ENCODE assay signal across 18 cellular contexts in the genomic region with DNA sequence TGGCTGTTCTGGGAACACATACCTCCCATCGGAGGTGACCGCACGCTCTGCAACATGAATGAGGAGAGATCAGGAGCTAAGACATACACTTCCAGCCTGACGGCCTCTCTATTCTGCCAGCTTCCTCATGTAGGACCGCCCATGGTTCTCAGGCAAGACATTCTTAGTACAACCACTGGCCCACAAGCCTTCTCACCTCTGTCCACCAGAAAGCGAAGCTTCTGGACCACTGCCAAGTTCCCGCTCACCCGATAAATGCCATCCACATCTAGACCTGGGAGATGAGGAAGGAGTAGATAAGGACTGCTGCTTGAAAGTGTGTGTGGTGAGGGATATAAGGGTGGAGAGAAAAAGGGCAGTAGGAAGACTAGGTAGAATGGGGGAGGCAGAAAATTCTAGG. TPM values are rescaled to one million over a fixed set of nuclear protein-coding genes. Genes with fewer than 3 reads are reported as not detected.
DNase-seq lines count a peak whose midpoint lies in the region; ATAC-seq lines count a peak whose summit lies in the region.
"Had no signal": no experiment of that assay in that cellular context is flagged by ENCODE, and none has a peak within 500 bp of the region (broad histone marks: within the 10 kb centered on the region; RNA-seq: fewer than 3 reads in every experiment).

No MANE protein-coding gene starts in this region.

- DNase-seq in NCI-H1105 treated with DMSO at 0.1 percent for 48 hours (lab: John Stamatoyannopoulos, UW) (peak; percentile 20), NCI-H1105 (lab: John Stamatoyannopoulos, UW) (no peak), naive B cell (no peak), NCI-H146 (lab: John Stamatoyannopoulos, UW) (no peak), NAMALWA (ENCODE audit: low spot score) (no peak), NCI-H1092 treated with DMSO at 0.1 percent for 48 hours (lab: John Stamatoyannopoulos, UW) (no peak)
- DNase-seq in CD4-positive, alpha-beta memory T cell, result no peak
- DNase-seq: dermis blood vessel endothelial cell, MV-4-11, SJCRH30 had no signal

- POLR2A ChIA-PET in CD4-positive, alpha-beta memory T cell (lab: Charles Lee; ENCODE audit: partially characterized antibody), result interaction anchor here (1.3 to 10.2 kb wide), 4 partner anchors 12 to 267 kb away, joined by 3 to 225 read pairs (median 78); a partner anchor contains a TSS

- H3K27me3 Mint-ChIP-seq in CD4-positive, alpha-beta memory T cell, result no peaks in the 10 kb centered on the region
- no peaks in the 10 kb centered on the region for H3K27me3 Mint-ChIP-seq in activated T-helper 17 cell treated with anti-CD3 and anti-CD28 coated beads, Interleukin-2, amount 50 U/mL, for 72 hours
- H3K27me3 Mint-ChIP-seq in naive B cell, result no peaks in the 10 kb centered on the region

- no peaks in the 10 kb centered on the region for H3K9me3 ChIP-seq in CD4-positive, alpha-beta memory T cell (ENCODE audit: control insufficient read depth in 1 of 2, low read length in 2 of 2)
- H3K9me3 ChIP-seq: SJCRH30 had no signal

- H3K9me3 Mint-ChIP-seq in CD4-positive, alpha-beta memory T cell, result peaks cover 0 to 3% (median 0%) of the 10 kb centered on the region in 8 donors
- H3K9me3 Mint-ChIP-seq in activated T-helper 17 cell treated with anti-CD3 and anti-CD28 coated beads, Interleukin-2, amount 50 U/mL, for 72 hours, result no peaks in the 10 kb centered on the region
- H3K9me3 Mint-ChIP-seq in naive B cell, result no peaks in the 10 kb centered on the region

- ATAC-seq in activated T-helper 17 cell treated with anti-CD3 and anti-CD28 coated beads, Interleukin-2, amount 50 U/mL, for 72 hours (replicated peaks), result no peak
- no peak for ATAC-seq in naive B cell (ENCODE audit: low read depth in 2 of 2)
- ATAC-seq: HCT116 had no signal

- no peaks in the 10 kb centered on the region for H3K27me3 ChIP-seq in CD4-positive, alpha-beta memory T cell (ENCODE audit: insufficient read depth, low read length)
- H3K27me3 ChIP-seq: SJCRH30 had no signal

- H3K4me3 Mint-ChIP-seq in CD4-positive, alpha-beta memory T cell, result peak overlapping the region; percentile 71 to 85 (median 79)
- H3K4me3 Mint-ChIP-seq in activated T-helper 17 cell treated with anti-CD3 and anti-CD28 coated beads, Interleukin-2, amount 50 U/mL, for 72 hours, result peak overlapping the region; percentile 65
- H3K4me3 Mint-ChIP-seq in naive B cell, result peak overlapping the region; percentile 53 to 84 (median 69)

- H3K36me3 Mint-ChIP-seq in CD4-positive, alpha-beta memory T cell, result peaks cover 42 to 70% of the 10 kb centered on the region in 2 donors
- H3K36me3 Mint-ChIP-seq in activated T-helper 17 cell treated with anti-CD3 and anti-CD28 coated beads, Interleukin-2, amount 50 U/mL, for 72 hours (ENCODE audit: low read depth), result peaks cover 94% of the 10 kb centered on the region
- peaks cover 7 to 21% of the 10 kb centered on the region in 2 donors for H3K36me3 Mint-ChIP-seq in naive B cell

- no peak overlapping the region for H3K27ac ChIP-seq in CD4-positive, alpha-beta memory T cell (ENCODE audit: low read depth, low read length)
- H3K27ac ChIP-seq: 22Rv1, hepatocyte, SJCRH30 had no signal

- peaks cover 54% of the 10 kb centered on the region for H3K36me3 ChIP-seq in CD4-positive, alpha-beta memory T cell (ENCODE audit: insufficient read depth, low read length)

- no peak overlapping the region for H3K4me3 ChIP-seq in CD4-positive, alpha-beta memory T cell (ENCODE audit: low read length in 2 of 2)
- H3K4me3 ChIP-seq: SJCRH30 had no signal

- peak overlapping the region; percentile 60 to 94 (median 82) for H3K27ac Mint-ChIP-seq in CD4-positive, alpha-beta memory T cell
- peak overlapping the region; percentile 63 for H3K27ac Mint-ChIP-seq in activated T-helper 17 cell treated with anti-CD3 and anti-CD28 coated beads, Interleukin-2, amount 50 U/mL, for 72 hours
- H3K27ac Mint-ChIP-seq in naive B cell, result peak overlapping the region; percentile 63 to 87 (median 76)

- intact Hi-C loops in CD4-positive, alpha-beta memory T cell (cut with micrococcal nuclease), result no loop called here

- H3K4me1 ChIP-seq in CD4-positive, alpha-beta memory T cell (ENCODE audit: insufficient read depth, low read length), result peaks cover 64% of the 10 kb centered on the region

- H3K4me1 Mint-ChIP-seq in CD4-positive, alpha-beta memory T cell, result peaks cover 37 to 70% (median 53%) of the 10 kb centered on the region in 4 donors
- H3K4me1 Mint-ChIP-seq in activated T-helper 17 cell treated with anti-CD3 and anti-CD28 coated beads, Interleukin-2, amount 50 U/mL, for 72 hours, result peaks cover 28% of the 10 kb centered on the region
- peaks cover 65 to 80% (median 73%) of the 10 kb centered on the region in 3 donors for H3K4me1 Mint-ChIP-seq in naive B cell

- CTCF ChIA-PET in CD4-positive, alpha-beta memory T cell (lab: Charles Lee; ENCODE audit: partially characterized antibody), result interaction anchor here (1.3 to 10.7 kb wide), 5 partner anchors 10 to 29 kb away, joined by 3 to 204 read pairs (median 29); a partner anchor contains a TSS

RNA-seq across cellular contexts. Expression of a gene that starts 5.2 kb away (rescaled TPM):
- total RNA-seq in CD4-positive, alpha-beta memory T cell, result 100 to 1,000 TPM; 266 to 278 TPM
- 100 to 1,000 TPM; 206 to 216 TPM for polyA plus RNA-seq in CD4-positive, alpha-beta memory T cell
- 100 to 1,000 TPM; 131 to 225 TPM for total RNA-seq in activated T-helper 17 cell treated with anti-CD3 and anti-CD28 coated beads, Interleukin-2, amount 50 U/mL, for 72 hours
- polyA plus RNA-seq in naive B cell (ENCODE audit: low read depth in 6 of 6), result 100 to 1,000 TPM; 152 to 231 (median 164) TPM
- total RNA-seq: dermis blood vessel endothelial cell had no signal

RNA-seq across cellular contexts. Expression of a gene that starts 13.4 kb away (rescaled TPM):
- total RNA-seq in CD4-positive, alpha-beta memory T cell, result 100 to 1,000 TPM; 224 to 242 TPM
- polyA plus RNA-seq in CD4-positive, alpha-beta memory T cell, result 100 to 1,000 TPM in 1 of 2 donors, 10 to 100 TPM in 1; 84.8 to 114 TPM
- 100 to 1,000 TPM; 130 to 243 TPM for total RNA-seq in activated T-helper 17 cell treated with anti-CD3 and anti-CD28 coated beads, Interleukin-2, amount 50 U/mL, for 72 hours
- polyA plus RNA-seq in naive B cell (ENCODE audit: low read depth in 6 of 6), result 10 to 100 TPM; 53.1 to 78.7 (median 63.0) TPM

RNA-seq across cellular contexts. Expression of a gene that starts 14.8 kb away (rescaled TPM):
- under 1 TPM; 0.30 to 0.35 TPM for total RNA-seq in CD4-positive, alpha-beta memory T cell
- polyA plus RNA-seq in CD4-positive, alpha-beta memory T cell, result not detected
- total RNA-seq in activated T-helper 17 cell treated with anti-CD3 and anti-CD28 coated beads, Interleukin-2, amount 50 U/mL, for 72 hours, result 1 to 10 TPM in 1 of 2 donors, under 1 TPM in 1; 0.48 to 1.4 TPM
- 1 to 10 TPM in 4 of 6 donors, under 1 TPM in 2; 0.27 to 2.4 (median 1.1) TPM for polyA plus RNA-seq in naive B cell (ENCODE audit: low read depth in 6 of 6)

RNA-seq across cellular contexts. Expression of a gene that starts 19.3 kb away (rescaled TPM):
- total RNA-seq in CD4-positive, alpha-beta memory T cell, result not detected
- not detected for polyA plus RNA-seq in CD4-positive, alpha-beta memory T cell
- total RNA-seq in activated T-helper 17 cell treated with anti-CD3 and anti-CD28 coated beads, Interleukin-2, amount 50 U/mL, for 72 hours, result not detected
- polyA plus RNA-seq in naive B cell (ENCODE audit: low read depth in 6 of 6), result under 1 TPM in 1 of 6 donors, not detected in 5; 0.44 TPM
- total RNA-seq: dermis blood vessel endothelial cell, posterior vena cava, subcutaneous adipose tissue had no signal

RNA-seq across cellular contexts. Expression of a gene that starts 39.8 kb away (rescaled TPM):
- not detected for total RNA-seq in CD4-positive, alpha-beta memory T cell
- not detected for polyA plus RNA-seq in CD4-positive, alpha-beta memory T cell
- not detected for total RNA-seq in activated T-helper 17 cell treated with anti-CD3 and anti-CD28 coated beads, Interleukin-2, amount 50 U/mL, for 72 hours
- polyA plus RNA-seq in naive B cell (ENCODE audit: low read depth in 6 of 6), result not detected
- total RNA-seq: dermis blood vessel endothelial cell, fibroblast of lung, mucosa of gallbladder, posterior vena cava, subcutaneous adipose tissue had no signal
